Comparison of ENCODE assay signal across 8 cellular contexts in the genomic region with DNA sequence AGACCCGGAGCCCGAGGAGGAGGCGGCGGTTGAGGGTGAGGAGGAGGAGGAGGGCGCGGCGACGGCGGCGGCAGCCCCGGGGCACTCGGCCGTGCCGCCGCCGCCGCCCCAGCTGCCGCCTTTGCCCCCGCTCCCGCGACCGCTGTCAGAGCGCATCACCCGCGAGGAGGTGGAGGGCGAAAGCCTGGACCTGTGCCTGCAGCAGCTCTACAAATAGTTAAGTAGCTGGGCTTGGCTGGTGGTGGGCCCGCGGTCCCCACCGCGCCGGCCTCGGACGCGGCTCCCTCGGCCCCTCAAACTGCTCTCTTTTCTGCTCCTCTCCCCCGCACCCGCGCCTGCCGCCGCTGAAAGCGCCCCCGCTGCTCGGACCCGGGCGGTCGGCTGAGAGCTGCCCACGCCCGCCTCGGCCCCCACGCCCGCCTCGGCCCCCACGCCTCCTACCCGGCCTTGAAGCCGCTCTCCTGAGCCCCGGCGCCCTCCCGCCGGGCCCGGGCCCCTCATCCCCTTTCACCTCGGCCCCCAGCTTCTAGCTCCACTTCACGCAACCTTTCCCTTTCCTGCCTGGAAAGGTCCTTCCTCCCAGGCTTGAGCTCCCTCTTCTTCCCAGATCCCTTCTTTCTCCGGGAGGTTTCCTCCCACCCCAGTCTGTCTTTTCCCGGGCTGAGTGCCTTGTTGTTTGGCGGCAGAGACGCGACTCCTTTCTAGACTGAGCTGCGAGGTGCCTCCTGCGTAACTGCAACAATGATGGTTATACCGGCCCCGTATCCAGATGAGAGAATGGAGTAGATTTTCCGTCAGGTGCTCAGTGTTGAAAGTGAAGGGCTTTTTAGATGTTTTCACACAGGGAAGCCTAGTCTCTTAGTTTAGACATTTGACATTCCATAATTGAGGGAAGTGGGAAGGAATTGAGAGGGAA. TPM values are rescaled to one million over a fixed set of nuclear protein-coding genes. Genes with fewer than 3 reads are reported as not detected.
DNase-seq lines count a peak whose midpoint lies in the region; ATAC-seq and TF ChIP-seq lines count a peak whose summit lies in the region.

No MANE protein-coding gene starts in this region.

- H3K4me3 ChIP-seq in fibroblast of lung (replicated peaks in 1 of 4; ENCODE audit: control extremely low read depth in 1 of 4, insufficient read depth in 1 of 4, low read depth in 3 of 4, low read length in 4 of 4) = peak overlapping the region; percentile 19 to 63 (median 43)

- no peak overlapping the region for H2AFZ ChIP-seq in fibroblast of lung (ENCODE audit: low read length)

- DNase-seq in Calu3 (no peak), HuH-7.5 (ENCODE audit: low spot score) (peak; percentile 61), fibroblast of lung (ENCODE audit: low read depth in 2 of 2) (peak in 1 of 2 donors; percentile 8), natural killer cell (no peak), glomerular visceral epithelial cell (ENCODE audit: extremely low spot score) (no peak), hippocampal formation (lab: John Stamatoyannopoulos, UW) (no peak)
- peak; percentile 5 to 24 for DNase-seq in activated CD4-positive, alpha-beta T cell treated with anti-CD3 and anti-CD28 coated beads, Interleukin-2, amount 50 U/mL, for 48 hours

- no peaks in the 10 kb centered on the region for H3K79me2 ChIP-seq in fibroblast of lung (ENCODE audit: control insufficient read depth, insufficient read depth, low read length)

- no peaks in the 10 kb centered on the region for H3K36me3 ChIP-seq in fibroblast of lung (ENCODE audit: control insufficient read depth, insufficient read depth, low read length)

- CTCF ChIA-PET in Calu3 (lab: Charles Lee) = no interaction called here

- H3K4me2 ChIP-seq in fibroblast of lung (ENCODE audit: extremely low read depth, insufficient read depth, low read length) = peak overlapping the region; percentile 75

- TF ChIP-seq CTCF in Calu3 (IDR thresholded peaks at IDR 0.05; ENCODE audit: unreplicated experiment) (no peak), fibroblast of lung (conservative IDR thresholded peaks at IDR 0.05 in 1 of 2, IDR thresholded peaks at IDR 0.05 in 1 of 2; ENCODE audit: low read depth in 1 of 2, low read length in 2 of 2) (no peak), natural killer cell (IDR thresholded peaks at IDR 0.05) (no peak)

- H3K27me3 Mint-ChIP-seq in Calu3 (ENCODE audit: unreplicated experiment) (peaks cover 37% of the 10 kb centered on the region), natural killer cell (ENCODE audit: low read depth in 2 of 2) (peaks cover 46 to 55% of the 10 kb centered on the region in 2 donors)

- peak in 1 of 3 donors; percentile 30 for ATAC-seq in natural killer cell
- no peak for ATAC-seq in GM19455 (IDR thresholded peaks at IDR 0.05; ENCODE audit: unreplicated experiment)

- BruUV-seq in Calu3 (replicated peaks; lab: Mats Ljungman, UMichigan) = no TSS peak

- H3K4me3 Mint-ChIP-seq in Calu3 (ENCODE audit: low read depth, unreplicated experiment) (peak overlapping the region; percentile 73), natural killer cell (peak overlapping the region; percentile 94)

- H3K27ac Mint-ChIP-seq in Calu3 (ENCODE audit: unreplicated experiment) (no peak overlapping the region), natural killer cell (no peak overlapping the region)

- H3K27ac ChIP-seq in fibroblast of lung (ENCODE audit: insufficient read depth, low read length) = no peak overlapping the region

- H3K9me3 ChIP-seq in fibroblast of lung (ENCODE audit: control insufficient read depth, insufficient read depth, low read depth, low read length) = no peaks in the 10 kb centered on the region

- peaks cover 16% of the 10 kb centered on the region for H3K27me3 ChIP-seq in fibroblast of lung (ENCODE audit: control insufficient read depth, insufficient read depth, low read length)

- H3K4me1 Mint-ChIP-seq in Calu3 (ENCODE audit: low read depth, unreplicated experiment) = peaks cover 10% of the 10 kb centered on the region
- H3K4me1 Mint-ChIP-seq in natural killer cell = peaks cover 7 to 11% of the 10 kb centered on the region in 2 donors

- peak overlapping the region; percentile 7 for H3K9ac ChIP-seq in fibroblast of lung (ENCODE audit: insufficient read depth, low read length)

- no peaks in the 10 kb centered on the region for H3K9me3 Mint-ChIP-seq in Calu3 (ENCODE audit: low read depth, unreplicated experiment)
- no peaks in the 10 kb centered on the region for H3K9me3 Mint-ChIP-seq in natural killer cell

- no peaks in the 10 kb centered on the region for H4K20me1 ChIP-seq in fibroblast of lung (ENCODE audit: control insufficient read depth, extremely low read depth, insufficient read depth, low read length)

- H3K4me1 ChIP-seq in fibroblast of lung (ENCODE audit: control insufficient read depth, extremely low read depth, insufficient read depth, low read length) = peaks cover 2% of the 10 kb centered on the region

- H3K36me3 Mint-ChIP-seq in Calu3 (ENCODE audit: insufficient read depth, unreplicated experiment) = peaks cover 12% of the 10 kb centered on the region
- H3K36me3 Mint-ChIP-seq in natural killer cell = no peaks in the 10 kb centered on the region

- intact Hi-C loops in Calu3 (cut with micrococcal nuclease; ENCODE audit: unreplicated experiment) = no loop called here
- intact Hi-C loops in natural killer cell (cut with micrococcal nuclease) = no loop called here

RNA-seq across cellular contexts. Expression of gene PPM1E, which starts 0.8 kb away (rescaled TPM):
- total RNA-seq in Calu3 (2022) (0.07 and 0.09 TPM in 2 replicates), fibroblast of lung (0.26 and 0.50 TPM in 2 replicates), natural killer cell (not detected)
- polyA plus RNA-seq in fibroblast of lung = 0.02 and 0.05 TPM in 2 replicates
- polyA plus RNA-seq in fibroblast of lung (2012) = 0.02 and 0.03 TPM in 2 replicates
- polyA minus RNA-seq in fibroblast of lung (ENCODE audit: low replicate concordance) = not detected in 2 replicates

Comparison
In these comparisons a context has a peak if more than half of its experiments do, and no peak if none do; other contexts are left out.
1. DNase-seq: peak in HuH-7.5 (single experiment) and activated CD4-positive, alpha-beta T cell treated with anti-CD3 and anti-CD28 coated beads, Interleukin-2, amount 50 U/mL, for 48 hours (2 of 2); none in Calu3 (single experiment), natural killer cell (single experiment), glomerular visceral epithelial cell (single experiment) and hippocampal formation (0 of 2).